Comparison of ENCODE assay signal across 20 cellular contexts in genomic region chr20:48378976-48379670, GRCh38.
"Had no signal": no experiment of that assay in that cellular context is flagged by ENCODE, and none has a peak within 500 bp of the region (broad histone marks: within the 10 kb centered on the region; RNA-seq: fewer than 3 reads in every experiment).

No MANE protein-coding gene starts in this region.

- FAIRE-seq: endothelial cell of umbilical vein had no signal

- H3K36me3 Mint-ChIP-seq: mesothelial cell of epicardium; natural killer cell; stimulated activated memory B cell treated with anti-CD40 and anti-IgM and Interleukin-4, amounts not matched to agents 10 μg/mL and 1 μg/mL and 100 μg/mL, for 72 hours had no signal

- H3K27ac Mint-ChIP-seq: endodermal cell; mesothelial cell of epicardium; natural killer cell; stimulated activated memory B cell treated with anti-CD40 and anti-IgM and Interleukin-4, amounts not matched to agents 10 μg/mL and 1 μg/mL and 100 μg/mL, for 72 hours; stimulated activated naive CD8-positive, alpha-beta T cell treated with anti-CD3 and anti-CD28 coated beads, Interleukin-15, amount 100 ng/mL, for 72 hours had no signal

- H3K4me3 Mint-ChIP-seq: endodermal cell; mesothelial cell of epicardium; natural killer cell; stimulated activated memory B cell treated with anti-CD40 and anti-IgM and Interleukin-4, amounts not matched to agents 10 μg/mL and 1 μg/mL and 100 μg/mL, for 72 hours; stimulated activated naive CD8-positive, alpha-beta T cell treated with anti-CD3 and anti-CD28 coated beads, Interleukin-15, amount 100 ng/mL, for 72 hours had no signal

- DNase-seq: effector CD4-positive, alpha-beta T cell; endodermal cell; gastrocnemius medialis; glutamatergic neuron; islet precursor cell; mammary epithelial cell; natural killer cell; psoas muscle; spleen; stimulated activated CD4-positive, alpha-beta T cell treated with anti-CD3 and anti-CD28 coated beads, Interleukin-15, amount 100 ng/mL, for 24 hours; stimulated activated CD4-positive, alpha-beta T cell treated with anti-CD3 and anti-CD28 coated beads, Interleukin-1b, Interleukin-23, amount 100 ng/mL, for 48 hours; stimulated activated CD4-positive, alpha-beta T cell treated with anti-CD3 and anti-CD28 coated beads, Interleukin-4, amount 100 ng/mL, for 24 hours; stimulated activated naive CD8-positive, alpha-beta T cell treated with anti-CD3 and anti-CD28 coated beads, Interleukin-15, amount 100 ng/mL, for 72 hours; testis; upper lobe of right lung had no signal

- ATAC-seq: esophagus mucosa; gastrocnemius medialis; natural killer cell; psoas muscle; sciatic nerve; stimulated activated memory B cell treated with anti-CD40 and anti-IgM and Interleukin-4, amounts not matched to agents 10 μg/mL and 1 μg/mL and 100 μg/mL, for 72 hours; stimulated activated naive CD8-positive, alpha-beta T cell treated with anti-CD3 and anti-CD28 coated beads, Interleukin-15, amount 100 ng/mL, for 72 hours; upper lobe of right lung had no signal

- H3K4me1 Mint-ChIP-seq: natural killer cell had no signal

- H3K9me3 Mint-ChIP-seq: endodermal cell; mesothelial cell of epicardium; natural killer cell; stimulated activated memory B cell treated with anti-CD40 and anti-IgM and Interleukin-4, amounts not matched to agents 10 μg/mL and 1 μg/mL and 100 μg/mL, for 72 hours; stimulated activated naive CD8-positive, alpha-beta T cell treated with anti-CD3 and anti-CD28 coated beads, Interleukin-15, amount 100 ng/mL, for 72 hours had no signal
